8 cellular contexts compared by ENCODE assay signal in the genomic region with DNA sequence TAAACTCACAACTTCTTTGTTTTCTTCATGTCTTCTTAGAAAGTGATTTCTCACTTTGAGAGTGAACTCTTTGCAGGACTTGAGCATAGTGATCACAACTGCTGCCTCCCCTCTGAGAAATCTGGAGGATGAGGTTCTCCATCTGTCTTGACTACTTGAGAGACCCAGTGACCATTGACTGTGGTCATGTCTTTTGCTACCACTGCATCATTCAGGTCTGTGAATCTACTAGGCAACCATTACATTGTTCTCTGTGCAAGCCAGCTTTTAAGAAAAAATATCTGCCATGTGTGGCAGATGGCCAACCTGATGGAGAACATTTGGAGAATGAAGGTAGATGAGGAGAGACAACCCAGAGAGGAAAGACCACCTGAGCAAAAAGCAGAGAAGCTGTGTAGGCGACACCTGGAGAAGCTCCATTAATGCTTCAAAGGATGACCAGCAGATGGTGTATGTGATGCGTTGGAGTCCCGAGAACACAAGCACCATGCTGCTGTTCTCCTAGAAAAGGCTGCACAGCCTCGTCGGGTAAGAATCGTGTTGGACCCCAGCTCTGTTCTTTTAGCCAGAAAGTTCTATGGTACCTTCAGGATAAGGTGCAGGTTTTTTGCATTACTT. TPM values are rescaled to one million over a fixed set of nuclear protein-coding genes. Genes with fewer than 3 reads are reported as not detected.
DNase-seq lines count a peak whose midpoint lies in the region; ATAC-seq, FAIRE-seq and TF ChIP-seq lines count a peak whose summit lies in the region.

No MANE protein-coding gene starts in this region.

- no peaks in the 10 kb centered on the region for H3K9me2 ChIP-seq in Karpas-422 (replicated peaks; ENCODE audit: insufficient read depth, low read length)

- H3K9ac ChIP-seq in Karpas-422 (ENCODE audit: low read length) = no peak overlapping the region
- H3K9ac ChIP-seq in K562 (ENCODE audit: insufficient read depth in 1 of 2, low read depth in 2 of 2, low read length in 2 of 2) = no peak overlapping the region

- H2AFZ ChIP-seq in Karpas-422 (ENCODE audit: low read length) = no peak overlapping the region
- no peak overlapping the region for H2AFZ ChIP-seq in K562 (ENCODE audit: low read depth, low read length)

- FAIRE-seq in K562 (lab: Jason Lieb, UNC) = peak; percentile 90

- BruUV-seq in K562 (replicated peaks; lab: Mats Ljungman, UMichigan) = no TSS peak

- ATAC-seq in K562 = peak; percentile 93

- POLR2A ChIA-PET in K562 (lab: Yijun Ruan, JAX) = interaction anchor here (1.0 to 1.4 kb wide), 3 partner anchors 106 to 169 kb away, joined by 3 to 5 read pairs (median 4); no protein-coding TSS in a partner anchor

- TF ChIP-seq EP300 in K562 (IDR thresholded peaks at IDR 0.05; ENCODE audit: low read length) = no peak

- H3K9me3 ChIP-seq in Karpas-422 (ENCODE audit: low read length) (no peaks in the 10 kb centered on the region), K562 (replicated peaks; ENCODE audit: control insufficient read depth, insufficient read depth, low read depth, low read length) (no peaks in the 10 kb centered on the region), right atrium auricular region (no peaks in the 10 kb centered on the region)

- H3K4me2 ChIP-seq in Karpas-422 (ENCODE audit: low read depth, low read length, poor library complexity, severe bottlenecking) (no peak overlapping the region), K562 (ENCODE audit: insufficient read depth, low read length) (no peak overlapping the region)

- DNase-seq in NCI-H82 (lab: John Stamatoyannopoulos, UW) = peak; percentile 51
- no peak for DNase-seq in NCI-H82 treated with DMSO at 0.1 percent for 48 hours (lab: John Stamatoyannopoulos, UW; ENCODE audit: unreplicated experiment)
- DNase-seq in Karpas-422 = peak; percentile 75
- DNase-seq in K562 (ENCODE audit: extremely low read depth in 1 of 4, low spot score in 3 of 4) = peak in 2 of 4 experiments; percentile 49 to 65
- DNase-seq in occipital lobe (lab: John Stamatoyannopoulos, UW) = peak; percentile 5
- DNase-seq in DMS153 (lab: John Stamatoyannopoulos, UW) = no peak
- DNase-seq in right atrium auricular region (ENCODE audit: low spot score) = no peak
- no peak for DNase-seq in effector CD4-positive, alpha-beta T cell

- no peaks in the 10 kb centered on the region for H3K36me3 ChIP-seq in Karpas-422 (ENCODE audit: insufficient read depth, low read length)
- no peaks in the 10 kb centered on the region for H3K36me3 ChIP-seq in K562 (ENCODE audit: control insufficient read depth, insufficient read depth, low read length)
- H3K36me3 ChIP-seq in right atrium auricular region = no peaks in the 10 kb centered on the region

- H3K27ac ChIP-seq in Karpas-422 (ENCODE audit: low read length) (no peak overlapping the region), K562 (ENCODE audit: extremely low read depth, low read depth, low read length) (no peak overlapping the region), right atrium auricular region (no peak overlapping the region)

- CTCF ChIA-PET in K562 (lab: Yijun Ruan, JAX; ENCODE audit: low intra/inter-chr PET ratio) = interaction anchor here (0.5 to 1.7 kb wide), 3 partner anchors 157 to 159 kb away, joined by 3 to 16 read pairs (median 3); no protein-coding TSS in a partner anchor

- H3K4me1 ChIP-seq in Karpas-422 (ENCODE audit: low read length) (0 out of 2 replicates have a peak, but pooled peaks cover 2% of the 10 kb centered on the region), K562 (replicated peaks in 1 of 2; ENCODE audit: control insufficient read depth in 2 of 2, insufficient read depth in 2 of 2, low read length in 2 of 2) (no peaks in the 10 kb centered on the region), right atrium auricular region (no peaks in the 10 kb centered on the region)

- in situ Hi-C loops in K562 (cut with MboI) = no loop called here

- H3K9me1 ChIP-seq in K562 (ENCODE audit: control insufficient read depth, insufficient read depth, low read length) = no peaks in the 10 kb centered on the region

- intact Hi-C loops in K562 (cut with micrococcal nuclease) = loop anchor here (1.0 to 5.0 kb wide), 2 partner anchors 159 to 214 kb away; no protein-coding TSS in a partner anchor

- TF ChIP-seq CTCF in K562 (IDR thresholded peaks at IDR 0.05 in 2 of 3, conservative IDR thresholded peaks at IDR 0.05 in 1 of 3; ENCODE audit: insufficient read depth in 2 of 3, low read depth in 1 of 3, low read length in 3 of 3) (peak; percentile 73 to 82 (median 76)), right atrium auricular region (IDR thresholded peaks at IDR 0.05) (peak in 1 of 2 donors; percentile 27)

- no peaks in the 10 kb centered on the region for H3K27me3 ChIP-seq in Karpas-422 (ENCODE audit: low read length)
- peaks cover 16 to 34% of the 10 kb centered on the region in 2 experiments; a peak in 4 of 5 replicates for H3K27me3 ChIP-seq in K562 (ENCODE audit: control insufficient read depth in 2 of 2, insufficient read depth in 2 of 2, low read length in 2 of 2)
- H3K27me3 ChIP-seq in right atrium auricular region = no peaks in the 10 kb centered on the region

- H3K79me2 ChIP-seq in Karpas-422 (ENCODE audit: low read length) (no peaks in the 10 kb centered on the region), K562 (ENCODE audit: control insufficient read depth, insufficient read depth, low read length) (no peaks in the 10 kb centered on the region)

- 1% methylated on average over 6 of the region's 6 CpGs for WGBS in K562 (ENCODE audit: insufficient coverage, low coverage, missing lambda C conversion rate)

- TF ChIP-seq POLR2A in K562 (conservative IDR thresholded peaks at IDR 0.05) = no peak

- no peaks in the 10 kb centered on the region; the same call in 1 of the 2 replicates for H4K20me1 ChIP-seq in Karpas-422 (ENCODE audit: insufficient read depth, low read depth, low read length)
- H4K20me1 ChIP-seq in K562 (replicated peaks; ENCODE audit: control insufficient read depth, insufficient read depth, low read length) = no peaks in the 10 kb centered on the region

- H3K4me3 ChIP-seq in Karpas-422 (ENCODE audit: low read length) (no peak overlapping the region), K562 (no peak overlapping the region), right atrium auricular region (no peak overlapping the region)

- peak; percentile 67 to 93 for TF ChIP-seq RAD21 in K562 (CRISPR knock-in tag; conservative IDR thresholded peaks at IDR 0.05 in 1 of 2, IDR thresholded peaks at IDR 0.05 in 1 of 2)

TF ChIP-seq in K562, 482 proteins besides CTCF, POLR2A, EP300 and RAD21 (continues in another document):
- TF ChIP-seq ZNF3 (CRISPR knock-in tag; IDR thresholded peaks at IDR 0.05) (no peak), SMC3 (conservative IDR thresholded peaks at IDR 0.05; ENCODE audit: insufficient read depth, low read depth, low read length) (peak; percentile 75), DEAF1 (CRISPR knock-in tag; IDR thresholded peaks at IDR 0.05) (peak; percentile 41; the same call in 1 of the 2 replicates), TSC22D4 (tag; IDR thresholded peaks at IDR 0.05) (no peak), ARID2 (IDR thresholded peaks at IDR 0.05) (0 out of 2 replicates have a peak, but pooled peaks have one; percentile 49), ZNF217 (CRISPR knock-in tag; IDR thresholded peaks at IDR 0.05) (no peak), ZZZ3 (IDR thresholded peaks at IDR 0.05) (no peak), ZNF780A (CRISPR knock-in tag; IDR thresholded peaks at IDR 0.05) (no peak)

RNA-seq across cellular contexts. Expression of gene TRIM26, which starts 25.1 kb away (rescaled TPM):
- 37.0 and 49.7 TPM in 2 replicates for total RNA-seq in Karpas-422 (2014; rRNA removed; shearing (Covaris generic); ENCODE audit: low replicate concordance)
- 2.1 and 2.6 TPM in 2 replicates for total RNA-seq in K562 (2011; cell fraction: chromatin; rRNA removed; ENCODE audit: low replicate concordance)
- 1.1 and 1.2 TPM in 2 replicates for total RNA-seq in K562 (2011; cell fraction: nucleolus; rRNA removed)
- 2.0 and 3.1 TPM in 2 replicates for total RNA-seq in K562 (2011; cell fraction: nucleoplasm; rRNA removed)
- total RNA-seq in K562 (2014; rRNA removed) (2.8 and 5.3 TPM in 2 replicates), K562 (2014; rRNA removed; fragmentation: Illumina TruSeq; extraction: Trizol) (2.2 TPM in 2 replicates), K562 (2015; rRNA removed; fragmentation: Illumina TruSeq; extraction: Trizol) (3.7 and 4.3 TPM in 2 replicates), K562 (2021) (5.0 and 5.3 TPM in 2 replicates), occipital lobe (12.8 TPM), right atrium auricular region (10 to 100 TPM; 20.0 to 27.8 TPM)
- polyA plus RNA-seq in K562 (2011; rRNA removed) (1.4 and 2.0 TPM in 2 replicates), K562 (2014; fragmentation: Illumina TruSeq; extraction: Trizol) (5.0 and 5.1 TPM in 2 replicates), K562 (2014; fragmentation: Nextera tagmentation; extraction: Ambion mirVana) (1 to 10 TPM in 1 of 2 experiments, under 1 TPM in 1; 0.80 to 1.1 TPM), K562 (2014; rRNA removed) (2.6 and 3.7 TPM in 2 replicates)
- polyA plus RNA-seq in K562 (2011; cell fraction: cytosol; rRNA removed) = 1.1 and 1.2 TPM in 2 replicates
- 1.9 and 2.2 TPM in 2 replicates for polyA plus RNA-seq in K562 (2011; cell fraction: nucleus; rRNA removed)
- 3.4 and 3.5 TPM in 2 replicates for polyA plus RNA-seq in K562 (2012)
- 1.2 and 1.3 TPM in 2 replicates for polyA minus RNA-seq in K562 (2011; rRNA and poly(A)+ RNA removed)
- polyA minus RNA-seq in K562 (2011; cell fraction: cytosol; rRNA and poly(A)+ RNA removed) = 1.4 and 1.6 TPM in 2 replicates
- 0.67 and 0.94 TPM in 2 replicates for polyA minus RNA-seq in K562 (2011; cell fraction: nucleus; rRNA and poly(A)+ RNA removed)

Comparison
In these comparisons a context has a peak if more than half of its experiments do, and no peak if none do; other contexts are left out.
1. DNase-seq: peak in NCI-H82 (single experiment), Karpas-422 (single experiment) and occipital lobe (single experiment); none in NCI-H82 treated with DMSO at 0.1 percent for 48 hours (single experiment), DMS153 (single experiment), right atrium auricular region (single experiment) and effector CD4-positive, alpha-beta T cell (single experiment).